24 cellular contexts compared by ENCODE assay signal in the genomic region with DNA sequence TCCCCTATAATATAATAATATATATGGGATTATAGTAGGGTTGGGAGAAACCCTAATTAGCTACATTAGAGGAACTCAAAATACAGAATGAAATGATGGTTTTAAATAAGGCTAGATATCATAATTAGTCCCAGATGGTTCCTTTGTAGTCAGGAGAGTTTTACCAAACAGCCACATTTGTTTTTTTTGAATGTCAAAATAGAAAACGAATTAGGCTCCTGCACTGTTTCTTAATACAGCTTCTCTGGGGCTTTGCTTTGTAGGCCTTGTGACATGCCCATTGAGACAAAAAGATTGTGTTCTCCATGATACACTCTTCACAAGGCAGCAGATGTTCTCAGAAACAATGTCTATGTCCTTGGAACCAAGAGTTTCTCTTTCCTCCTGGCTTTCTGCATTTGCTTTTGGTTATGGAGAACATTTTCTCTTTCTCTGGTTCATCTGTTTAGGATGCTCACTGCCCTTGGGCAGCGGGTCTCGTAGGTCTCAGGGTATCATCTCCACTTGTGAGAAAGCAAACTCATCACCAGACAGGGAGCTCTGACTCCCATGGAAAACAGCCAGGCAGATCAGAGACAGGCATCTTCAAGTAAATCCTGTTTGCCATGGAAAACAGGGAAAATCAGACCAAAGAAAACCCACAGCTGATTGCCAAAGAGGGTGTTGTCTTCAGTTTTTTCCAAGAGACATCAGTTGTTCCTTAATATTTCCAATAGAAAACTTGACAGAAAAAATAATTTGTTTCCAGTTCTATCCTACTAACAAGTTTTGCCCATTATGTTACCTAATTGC. TPM values are rescaled to one million over a fixed set of nuclear protein-coding genes. Genes with fewer than 3 reads are reported as not detected.
DNase-seq lines count a peak whose midpoint lies in the region; ATAC-seq and TF ChIP-seq lines count a peak whose summit lies in the region.
"Had no signal": no experiment of that assay in that cellular context is flagged by ENCODE, and none has a peak within 500 bp of the region (broad histone marks: within the 10 kb centered on the region; RNA-seq: fewer than 3 reads in every experiment).

No MANE protein-coding gene starts in this region.

- no peaks in the 10 kb centered on the region for H3K9me3 ChIP-seq in ascending aorta
- H3K9me3 ChIP-seq: SJSA1, spleen had no signal

- DNase-seq in EH (ENCODE audit: low read depth), result peak; percentile 76
- DNase-seq in ascending aorta (ENCODE audit: low spot score in 2 of 2), result no peak
- DNase-seq in fibroblast of villous mesenchyme (ENCODE audit: low read depth), result peak; percentile 56
- no peak for DNase-seq in sciatic nerve (ENCODE audit: low spot score)
- DNase-seq in HEK293T (ENCODE audit: extremely low spot score), result no peak
- no peak for DNase-seq in occipital lobe (lab: John Stamatoyannopoulos, UW)
- no peak for DNase-seq in activated CD8-positive, alpha-beta memory T cell treated with anti-CD3 and anti-CD28 coated beads, Interleukin-2, amount 50 U/mL, for 4 hours
- no peak for DNase-seq in erythroblast (lab: John Stamatoyannopoulos, UW)
- DNase-seq: ACHN; activated CD4-positive, CD25-positive, alpha-beta regulatory T cell treated with anti-CD3 and anti-CD28 coated beads, Interleukin-2, amount 50 U/mL, for 72 hours; activated naive CD8-positive, alpha-beta T cell treated with anti-CD3 and anti-CD28 coated beads for 36 hours; central memory CD4-positive, alpha-beta T cell; DMS153; effector CD8-positive, alpha-beta T cell; NCI-H187; NCI-H2227 treated with DMSO at 0.1 percent for 48 hours; NCI-H774; nephron progenitor cell; PC-3; spleen; T-helper 9 cell had no signal

- H3K27ac ChIP-seq in ascending aorta, result peak overlapping the region; percentile 98 to 99
- H3K27ac ChIP-seq: HL-60, SJSA1, spleen had no signal

- no peak for TF ChIP-seq POLR2A in erythroblast (IDR thresholded peaks at IDR 0.05; ENCODE audit: low read length)

- POLR2A ChIA-PET in HEK293T (lab: Yijun Ruan, JAX), result no interaction called here

- intact Hi-C loops in ascending aorta (cut with DNase I), result no loop called here
- intact Hi-C loops in sciatic nerve (cut with DNase I), result no loop called here

- ATAC-seq in sciatic nerve, result peak; percentile 84
- ATAC-seq: HCT116 had no signal

- no peaks in the 10 kb centered on the region for H3K27me3 ChIP-seq in ascending aorta
- H3K27me3 ChIP-seq: SJSA1, spleen had no signal

- no peaks in the 10 kb centered on the region for H3K36me3 ChIP-seq in ascending aorta
- H3K36me3 ChIP-seq: SJSA1, spleen had no signal

- peaks cover 21 to 70% of the 10 kb centered on the region in 2 donors for H3K4me1 ChIP-seq in ascending aorta
- H3K4me1 ChIP-seq: spleen had no signal

- CTCF ChIA-PET in HEK293T (lab: Yijun Ruan, JAX), result interaction anchor here (0.7 to 0.9 kb wide), 2 partner anchors 17 to 19 kb away, joined by 3 read pairs; no protein-coding TSS in a partner anchor

- TF ChIP-seq CTCF in ascending aorta (IDR thresholded peaks at IDR 0.05), result no peak
- TF ChIP-seq CTCF in fibroblast of villous mesenchyme (IDR thresholded peaks at IDR 0.05; ENCODE audit: insufficient read depth, low read depth, low read length), result no peak

- H3K4me3 ChIP-seq in ascending aorta (no peak overlapping the region), fibroblast of villous mesenchyme (ENCODE audit: low read depth, low read length) (no peak overlapping the region)
- H3K4me3 ChIP-seq: SJSA1, spleen had no signal

TF ChIP-seq in HEK293T, 16 proteins besides CTCF, POLR2A, EP300 and RAD21:
- TF ChIP-seq FOXK2 (IDR thresholded peaks at IDR 0.05), result no peak
- TF ChIP-seq TARDBP (IDR thresholded peaks at IDR 0.05), result no peak
- TF ChIP-seq ZNF384 (IDR thresholded peaks at IDR 0.05), result no peak
TF ChIP-seq in HEK293T: peak in this region for 0.

RNA-seq across cellular contexts. Expression of a gene that starts 54.1 kb away (rescaled TPM):
- total RNA-seq in ascending aorta, result 1,118 TPM
- total RNA-seq in fibroblast of villous mesenchyme, result 2,371 and 3,674 TPM in 2 replicates
- total RNA-seq in sciatic nerve, result 1,454 TPM
- 3,378 TPM for total RNA-seq in occipital lobe

Comparison
In these comparisons a context has a peak if more than half of its experiments do, and no peak if none do; other contexts are left out.
1. DNase-seq: peak in EH (single experiment) and fibroblast of villous mesenchyme (single experiment); none in ascending aorta (0 of 2), sciatic nerve (single experiment), HEK293T (single experiment), occipital lobe (single experiment), activated CD8-positive, alpha-beta memory T cell treated with anti-CD3 and anti-CD28 coated beads, Interleukin-2, amount 50 U/mL, for 4 hours (single experiment) and erythroblast (0 of 2).